ENCODE assay signal across 8 cellular contexts in the genomic region with DNA sequence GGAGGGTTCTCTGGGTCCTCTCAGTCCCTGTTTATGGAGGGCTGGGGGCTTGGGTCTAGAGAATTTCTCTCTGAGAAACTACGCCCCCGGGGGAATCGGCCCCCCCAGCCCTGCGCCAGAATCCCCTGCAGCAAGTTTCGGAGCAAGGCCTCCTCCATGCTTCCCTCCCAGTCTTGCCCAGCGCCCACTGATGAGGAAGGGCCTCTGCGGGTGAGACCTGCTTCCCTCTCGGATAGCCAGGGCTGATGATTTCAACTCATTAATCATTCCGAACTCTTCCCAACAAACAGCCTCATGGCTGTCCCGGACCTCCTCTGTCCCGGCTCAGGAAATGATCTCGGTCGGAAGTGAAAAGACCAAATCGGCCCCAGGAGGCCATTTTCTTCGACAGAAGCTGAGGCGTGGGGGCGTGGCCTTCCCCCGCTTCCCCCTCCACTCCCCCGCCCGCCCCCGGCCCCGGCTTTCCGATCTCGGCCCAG. TPM values are rescaled to one million over a fixed set of nuclear protein-coding genes. Genes with fewer than 3 reads are reported as not detected.
DNase-seq lines count a peak whose midpoint lies in the region; FAIRE-seq and TF ChIP-seq lines count a peak whose summit lies in the region.

No MANE protein-coding gene starts in this region.

- dilution Hi-C loops in endothelial cell of umbilical vein (cut with MboI; ENCODE audit: extremely low pct_ligation_motif_present, low sequenced_read_pairs), result no loop called here

- H3K27ac ChIP-seq in endothelial cell of umbilical vein (ENCODE audit: insufficient read depth, low read depth, low read length) (peak overlapping the region; percentile 97), muscle layer of colon (ENCODE audit: low read depth, low read length) (peak overlapping the region; percentile 98)

- H3K4me1 ChIP-seq in endothelial cell of umbilical vein (ENCODE audit: control insufficient read depth, extremely low read depth, insufficient read depth, low read length), result peaks cover 24% of the 10 kb centered on the region
- H3K4me1 ChIP-seq in muscle layer of colon (ENCODE audit: insufficient read depth, low read length), result peaks cover 38% of the 10 kb centered on the region

- TF ChIP-seq POLR2A in endothelial cell of umbilical vein (IDR thresholded peaks at IDR 0.05; ENCODE audit: low read depth, low read length), result peak; percentile 64

- TSS peak; percentile 64 for BruUV-seq in endothelial cell of umbilical vein (replicated peaks; lab: Mats Ljungman, UMichigan)

- H3K4me3 ChIP-seq in LNCaP clone FGC (ENCODE audit: low read depth, low read length), result peak overlapping the region; percentile 59
- peak overlapping the region in 2 of 3 experiments; percentile 30 to 47 for H3K4me3 ChIP-seq in endothelial cell of umbilical vein (replicated peaks in 1 of 3; ENCODE audit: insufficient read depth in 1 of 3, low read depth in 1 of 3, low read length in 3 of 3)
- H3K4me3 ChIP-seq in muscle layer of colon (ENCODE audit: low read depth in 1 of 2, low read length in 2 of 2), result peak overlapping the region; percentile 48 to 76

- H3K9me3 Mint-ChIP-seq in T-helper 1 cell treated with Interleukin-12 subunit alpha and Interleukin-12 subunit beta and Interleukin-4 antibody, amounts not matched to agents 30 μg/mL and 1 μg/mL, for 36 hours, result no peaks in the 10 kb centered on the region

- H3K4me2 ChIP-seq in endothelial cell of umbilical vein (ENCODE audit: insufficient read depth, low read length), result peak overlapping the region; percentile 51

- H3K27ac Mint-ChIP-seq in T-helper 1 cell treated with Interleukin-12 subunit alpha and Interleukin-12 subunit beta and Interleukin-4 antibody, amounts not matched to agents 30 μg/mL and 1 μg/mL, for 36 hours, result peak overlapping the region; percentile 100

- H3K9ac ChIP-seq in endothelial cell of umbilical vein (replicated peaks; ENCODE audit: extremely low read depth, insufficient read depth, low read length) (peak overlapping the region; percentile 99), muscle layer of colon (ENCODE audit: low read length) (peak overlapping the region; percentile 79)

- no peaks in the 10 kb centered on the region for H3K27me3 Mint-ChIP-seq in T-helper 1 cell treated with Interleukin-12 subunit alpha and Interleukin-12 subunit beta and Interleukin-4 antibody, amounts not matched to agents 30 μg/mL and 1 μg/mL, for 36 hours (ENCODE audit: low read depth)

- H3K9me1 ChIP-seq in endothelial cell of umbilical vein (replicated peaks; ENCODE audit: control insufficient read depth, extremely low read depth, insufficient read depth, low read length), result no peaks in the 10 kb centered on the region

- TF ChIP-seq CTCF in LNCaP clone FGC (IDR thresholded peaks at IDR 0.05; ENCODE audit: control insufficient read depth, extremely low read depth, insufficient read depth), result no peak
- TF ChIP-seq CTCF in endothelial cell of umbilical vein (IDR thresholded peaks at IDR 0.05; ENCODE audit: extremely low read depth in 1 of 2, insufficient read depth in 1 of 2, low read depth in 1 of 2, low read length in 2 of 2), result no peak

- H3K27me3 ChIP-seq in endothelial cell of umbilical vein (ENCODE audit: control insufficient read depth in 2 of 2, insufficient read depth in 2 of 2, low read length in 2 of 2), result no peaks in the 10 kb centered on the region
- no peaks in the 10 kb centered on the region for H3K27me3 ChIP-seq in muscle layer of colon (ENCODE audit: control insufficient read depth in 1 of 2, insufficient read depth in 2 of 2, low read length in 2 of 2)

- FAIRE-seq in endothelial cell of umbilical vein (lab: Jason Lieb, UNC), result peak; percentile 62

- peaks cover 30% of the 10 kb centered on the region for H3K79me2 ChIP-seq in endothelial cell of umbilical vein (ENCODE audit: control insufficient read depth, insufficient read depth, low read length)

- no peaks in the 10 kb centered on the region for H3K36me3 ChIP-seq in endothelial cell of umbilical vein (ENCODE audit: control insufficient read depth in 2 of 2, extremely low read depth in 1 of 2, insufficient read depth in 2 of 2, low read length in 2 of 2)
- no peaks in the 10 kb centered on the region for H3K36me3 ChIP-seq in muscle layer of colon (ENCODE audit: insufficient read depth, low read length)

- CTCF ChIA-PET in endothelial cell of umbilical vein (lab: Charles Lee), result interaction anchor here (6.3 to 10.4 kb wide), 3 partner anchors 11 to 51 kb away, joined by 153 to 393 read pairs (median 191); a partner anchor contains a TSS

- peak; percentile 44 for DNase-seq in stimulated activated CD8-positive, alpha-beta memory T cell treated with anti-CD3 and anti-CD28 coated beads, Interleukin-12 subunit alpha, Interleukin-12 subunit beta, amount 100 ng/mL, for 1 hour (ENCODE audit: low read depth)
- no peak for DNase-seq in stimulated activated CD8-positive, alpha-beta memory T cell treated with anti-CD3 and anti-CD28 coated beads, Interleukin-4, amount 100 ng/mL, for 48 hours
- DNase-seq in LNCaP clone FGC (ENCODE audit: low read depth), result no peak
- peak; percentile 71 for DNase-seq in endothelial cell of umbilical vein (ENCODE audit: low read depth, low spot score)
- no peak for DNase-seq in posterior vena cava (ENCODE audit: low spot score)
- no peak for DNase-seq in hippocampal formation (lab: John Stamatoyannopoulos, UW)

- H2AFZ ChIP-seq in endothelial cell of umbilical vein (ENCODE audit: low read depth, low read length), result peak overlapping the region; percentile 49

- POLR2A ChIA-PET in endothelial cell of umbilical vein (lab: Charles Lee), result interaction anchor here (1.3 to 6.1 kb wide), 3 partner anchors 12 to 17 kb away, joined by 3 to 189 read pairs (median 58); a partner anchor contains a TSS

- H3K9me3 ChIP-seq in endothelial cell of umbilical vein (replicated peaks; ENCODE audit: control insufficient read depth, insufficient read depth, low read length) (no peaks in the 10 kb centered on the region), muscle layer of colon (ENCODE audit: low read length) (no peaks in the 10 kb centered on the region)

- peaks cover 28% of the 10 kb centered on the region for H3K4me1 Mint-ChIP-seq in T-helper 1 cell treated with Interleukin-12 subunit alpha and Interleukin-12 subunit beta and Interleukin-4 antibody, amounts not matched to agents 30 μg/mL and 1 μg/mL, for 36 hours (ENCODE audit: low read depth)

- H4K20me1 ChIP-seq in endothelial cell of umbilical vein (replicated peaks; ENCODE audit: control insufficient read depth, extremely low read depth, insufficient read depth, low read length), result no peaks in the 10 kb centered on the region

- intact Hi-C loops in endothelial cell of umbilical vein (cut with micrococcal nuclease) (loop anchor here (10.0 kb wide), 1 partner anchor 228 kb away; no protein-coding TSS in a partner anchor), posterior vena cava (cut with DNase I) (loop anchor here in 1 of 2 donors (5.0 kb wide), 1 partner anchor 170 kb away; a partner anchor contains a TSS)

- H3K36me3 Mint-ChIP-seq in T-helper 1 cell treated with Interleukin-12 subunit alpha and Interleukin-12 subunit beta and Interleukin-4 antibody, amounts not matched to agents 30 μg/mL and 1 μg/mL, for 36 hours (ENCODE audit: low read depth), result peaks cover 22% of the 10 kb centered on the region

- H3K4me3 Mint-ChIP-seq in T-helper 1 cell treated with Interleukin-12 subunit alpha and Interleukin-12 subunit beta and Interleukin-4 antibody, amounts not matched to agents 30 μg/mL and 1 μg/mL, for 36 hours, result peak overlapping the region; percentile 96

RNA-seq across cellular contexts. Expression of a gene that starts 1.1 kb away (rescaled TPM):
- total RNA-seq in endothelial cell of umbilical vein (20.0 and 20.6 TPM in 2 replicates), posterior vena cava (10 to 100 TPM; 40.6 to 46.9 TPM)
- 5.0 and 7.0 TPM in 2 replicates for polyA plus RNA-seq in endothelial cell of umbilical vein
- 8.9 and 10.3 TPM in 2 replicates for polyA plus RNA-seq in endothelial cell of umbilical vein (2011; cell fraction: cytosol; rRNA removed)
- polyA plus RNA-seq in endothelial cell of umbilical vein (2011; cell fraction: nucleus; rRNA removed), result 8.1 and 8.9 TPM in 2 replicates
- 11.3 and 14.3 TPM in 2 replicates for polyA plus RNA-seq in endothelial cell of umbilical vein (2012)
- 3.7 and 5.7 TPM in 2 replicates for polyA minus RNA-seq in endothelial cell of umbilical vein
- polyA minus RNA-seq in endothelial cell of umbilical vein (2011; cell fraction: cytosol; rRNA and poly(A)+ RNA removed), result 12.7 TPM
- polyA minus RNA-seq in endothelial cell of umbilical vein (2011; cell fraction: nucleus; rRNA and poly(A)+ RNA removed), result 3.8 and 4.3 TPM in 2 replicates

RNA-seq across cellular contexts. Expression of a gene that starts 11.7 kb away (rescaled TPM):
- total RNA-seq in endothelial cell of umbilical vein (6.7 and 7.5 TPM in 2 replicates), posterior vena cava (10 to 100 TPM; 10.8 to 12.9 TPM)
- polyA plus RNA-seq in endothelial cell of umbilical vein, result 4.5 and 4.7 TPM in 2 replicates
- 2.6 and 3.8 TPM in 2 replicates for polyA plus RNA-seq in endothelial cell of umbilical vein (2011; cell fraction: cytosol; rRNA removed)
- 13.7 and 19.5 TPM in 2 replicates for polyA plus RNA-seq in endothelial cell of umbilical vein (2011; cell fraction: nucleus; rRNA removed)
- 3.1 and 6.8 TPM in 2 replicates for polyA plus RNA-seq in endothelial cell of umbilical vein (2012)
- 3.7 and 5.2 TPM in 2 replicates for polyA minus RNA-seq in endothelial cell of umbilical vein
- polyA minus RNA-seq in endothelial cell of umbilical vein (2011; cell fraction: cytosol; rRNA and poly(A)+ RNA removed), result 4.2 TPM
- 5.5 and 7.2 TPM in 2 replicates for polyA minus RNA-seq in endothelial cell of umbilical vein (2011; cell fraction: nucleus; rRNA and poly(A)+ RNA removed)

RNA-seq across cellular contexts. Expression of a gene that starts 14.5 kb away (rescaled TPM):
- total RNA-seq in endothelial cell of umbilical vein (3.8 and 4.3 TPM in 2 replicates), posterior vena cava (1 to 10 TPM; 1.6 to 3.0 TPM)
- polyA plus RNA-seq in endothelial cell of umbilical vein, result 2.9 and 3.7 TPM in 2 replicates
- polyA plus RNA-seq in endothelial cell of umbilical vein (2011; cell fraction: cytosol; rRNA removed), result 2.9 and 3.4 TPM in 2 replicates
- polyA plus RNA-seq in endothelial cell of umbilical vein (2011; cell fraction: nucleus; rRNA removed), result 2.9 and 3.1 TPM in 2 replicates
- 3.1 TPM in 2 replicates for polyA plus RNA-seq in endothelial cell of umbilical vein (2012)
- 0.92 and 1.4 TPM in 2 replicates for polyA minus RNA-seq in endothelial cell of umbilical vein
- polyA minus RNA-seq in endothelial cell of umbilical vein (2011; cell fraction: cytosol; rRNA and poly(A)+ RNA removed), result 8.0 TPM
- 0.58 and 0.96 TPM in 2 replicates for polyA minus RNA-seq in endothelial cell of umbilical vein (2011; cell fraction: nucleus; rRNA and poly(A)+ RNA removed)

RNA-seq across cellular contexts. Expression of a gene that starts 14.8 kb away (rescaled TPM):
- total RNA-seq in endothelial cell of umbilical vein (35.0 and 43.1 TPM in 2 replicates), posterior vena cava (10 to 100 TPM; 69.3 to 74.2 TPM)
- 30.4 and 42.0 TPM in 2 replicates for polyA plus RNA-seq in endothelial cell of umbilical vein
- polyA plus RNA-seq in endothelial cell of umbilical vein (2011; cell fraction: cytosol; rRNA removed), result 25.0 and 32.8 TPM in 2 replicates
- 21.4 and 26.3 TPM in 2 replicates for polyA plus RNA-seq in endothelial cell of umbilical vein (2011; cell fraction: nucleus; rRNA removed)
- 33.1 and 40.7 TPM in 2 replicates for polyA plus RNA-seq in endothelial cell of umbilical vein (2012)
- 22.5 and 38.7 TPM in 2 replicates for polyA minus RNA-seq in endothelial cell of umbilical vein
- polyA minus RNA-seq in endothelial cell of umbilical vein (2011; cell fraction: cytosol; rRNA and poly(A)+ RNA removed), result 81.3 TPM
- polyA minus RNA-seq in endothelial cell of umbilical vein (2011; cell fraction: nucleus; rRNA and poly(A)+ RNA removed), result 7.3 and 14.1 TPM in 2 replicates

Comparison
In these comparisons a context has a peak if more than half of its experiments do, and no peak if none do; other contexts are left out.
1. DNase-seq: peak in stimulated activated CD8-positive, alpha-beta memory T cell treated with anti-CD3 and anti-CD28 coated beads, Interleukin-12 subunit alpha, Interleukin-12 subunit beta, amount 100 ng/mL, for 1 hour (single experiment) and endothelial cell of umbilical vein (single experiment); none in stimulated activated CD8-positive, alpha-beta memory T cell treated with anti-CD3 and anti-CD28 coated beads, Interleukin-4, amount 100 ng/mL, for 48 hours (single experiment), LNCaP clone FGC (single experiment), posterior vena cava (single experiment) and hippocampal formation (0 of 2).
2. Peak in every context shown above with its lines, with median percentiles within 50 percentile points of each other: H3K4me3 ChIP-seq.